ENCODE assay signal across 9 cellular contexts in the genomic region with DNA sequence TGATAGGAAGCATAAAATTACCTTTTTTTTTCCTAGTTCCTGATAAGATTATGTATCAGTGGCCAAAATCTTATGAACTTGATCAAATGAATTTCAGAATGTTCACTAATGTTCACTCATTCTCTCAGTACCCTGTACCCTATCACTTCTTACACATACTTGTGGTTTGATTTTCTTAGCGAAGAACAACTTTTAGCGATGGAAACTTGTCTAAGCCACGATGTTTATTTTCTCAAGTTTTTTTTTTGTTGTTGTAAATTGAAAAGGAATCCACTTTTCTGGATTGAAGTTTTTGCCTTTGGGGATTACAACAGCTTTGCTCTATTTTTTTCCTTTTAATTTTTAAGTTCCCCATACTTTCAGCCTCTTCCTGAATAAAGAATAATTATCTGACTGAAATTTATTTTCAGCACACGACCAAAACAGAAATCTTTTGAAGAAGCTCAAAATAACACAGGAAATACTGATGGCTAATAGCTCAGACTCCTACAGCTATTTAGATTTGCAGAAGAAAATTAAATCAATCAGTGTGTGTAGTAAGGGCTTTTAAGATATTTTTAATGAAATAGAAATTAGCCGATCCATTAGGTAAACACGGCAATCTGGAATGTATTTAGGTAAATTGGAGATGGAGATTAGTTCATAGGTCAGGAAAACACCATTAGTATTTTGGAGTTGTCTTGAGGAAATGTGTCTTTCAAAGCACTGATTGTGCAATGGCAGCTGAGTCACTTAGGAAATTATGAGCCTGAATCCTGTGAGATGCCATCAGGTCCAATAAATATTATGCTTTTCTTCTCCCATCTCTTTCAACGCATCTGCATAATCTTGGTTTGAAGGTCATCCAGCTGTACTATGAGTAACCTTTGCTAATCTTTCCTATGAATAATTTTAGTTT.
DNase-seq lines count a peak whose midpoint lies in the region; ATAC-seq lines count a peak whose summit lies in the region.
"Had no signal": no experiment of that assay in that cellular context is flagged by ENCODE, and none has a peak within 500 bp of the region (broad histone marks: within the 10 kb centered on the region; RNA-seq: fewer than 3 reads in every experiment).

No MANE protein-coding gene starts in this region.

- H3K36me3 ChIP-seq in GM23248 (ENCODE audit: low read depth) (no peaks in the 10 kb centered on the region), skeletal muscle tissue (ENCODE audit: control insufficient read depth in 3 of 3, insufficient read depth in 3 of 3, low read length in 3 of 3) (no peaks in the 10 kb centered on the region)

- WGBS in GM23248 (ENCODE audit: low coverage in 1 of 2, low lambda C conversion rate in 2 of 2, missing lambda C conversion rate in 2 of 2), 2 experiments: 4 to 7% methylated on average over 7 of the region's 7 CpGs

- H3K9me2 ChIP-seq in GM23248 (ENCODE audit: insufficient read depth): no peaks in the 10 kb centered on the region

- H3K9ac ChIP-seq in GM23248 (peak overlapping the region; percentile 3; the same call in 1 of the 2 replicates), skeletal muscle tissue (ENCODE audit: low read depth in 1 of 3, low read length in 3 of 3) (no peak overlapping the region)

- peak; percentile 88 for DNase-seq in GM23248
- peak; percentile 3 for DNase-seq in SIG-M5 (lab: John Stamatoyannopoulos, UW)
- DNase-seq in foreskin melanocyte: peak; percentile 66
- DNase-seq in NCI-H1436 (lab: John Stamatoyannopoulos, UW): no peak
- DNase-seq in cortex of kidney (lab: John Stamatoyannopoulos, UW): no peak
- no peak for DNase-seq in NCI-H1694 treated with DMSO at 0.1 percent for 48 hours (lab: John Stamatoyannopoulos, UW)

- no peak for ATAC-seq in HG02870 (IDR thresholded peaks at IDR 0.05; ENCODE audit: unreplicated experiment)

- H3K4me2 ChIP-seq in GM23248 (ENCODE audit: unreplicated experiment): peak overlapping the region; percentile 51
- H3K4me2 ChIP-seq: PC-9 had no signal

- H3K27ac ChIP-seq in GM23248: peak overlapping the region; percentile 44
- peak overlapping the region; percentile 70 for H3K27ac ChIP-seq in skeletal muscle tissue (ENCODE audit: low read depth, low read length)
- H3K27ac ChIP-seq: PC-9 had no signal

- H3K79me2 ChIP-seq in GM23248 (ENCODE audit: insufficient read depth): no peaks in the 10 kb centered on the region

- H3K4me1 ChIP-seq in GM23248 (ENCODE audit: insufficient read depth) (peaks cover 19% of the 10 kb centered on the region), skeletal muscle tissue (ENCODE audit: control insufficient read depth in 3 of 3, insufficient read depth in 3 of 3, low read length in 3 of 3) (peaks cover 0 to 3% (median 3%) of the 10 kb centered on the region in 3 donors)

- H2AFZ ChIP-seq in GM23248: no peak overlapping the region
- H2AFZ ChIP-seq: PC-9 had no signal

- in situ Hi-C loops in GM23248 (cut with MboI): no loop called here

- no peaks in the 10 kb centered on the region for H3K9me3 ChIP-seq in GM23248 (ENCODE audit: low read depth)
- H3K9me3 ChIP-seq in skeletal muscle tissue (ENCODE audit: control insufficient read depth in 3 of 3, low read length in 3 of 3): no peaks in the 10 kb centered on the region

- H4K20me1 ChIP-seq in GM23248 (ENCODE audit: insufficient read depth): no peaks in the 10 kb centered on the region

- H3K4me3 ChIP-seq in GM23248 (peak overlapping the region; percentile 31; the same call in 1 of the 2 replicates), skeletal muscle tissue (ENCODE audit: low read length in 3 of 3) (no peak overlapping the region)
- H3K4me3 ChIP-seq: PC-9 had no signal

- H3F3A ChIP-seq in GM23248 (ENCODE audit: insufficient read depth): peaks cover 28% of the 10 kb centered on the region

- no peaks in the 10 kb centered on the region for H3K27me3 ChIP-seq in GM23248 (replicated peaks; ENCODE audit: insufficient read depth)
- no peaks in the 10 kb centered on the region for H3K27me3 ChIP-seq in skeletal muscle tissue (ENCODE audit: control insufficient read depth in 3 of 3, insufficient read depth in 3 of 3, low read length in 3 of 3)

Comparison
In these comparisons a context has a peak if more than half of its experiments do, and no peak if none do; other contexts are left out.
1. DNase-seq: peak in GM23248 (single experiment), SIG-M5 (single experiment) and foreskin melanocyte (single experiment); none in NCI-H1436 (single experiment), cortex of kidney (single experiment) and NCI-H1694 treated with DMSO at 0.1 percent for 48 hours (single experiment).